ENCODE assay signal across 8 cellular contexts in genomic region chrX:41337140-41337539, GRCh38. TPM values are rescaled to one million over a fixed set of nuclear protein-coding genes. Genes with fewer than 3 reads are reported as not detected.
DNase-seq lines count a peak whose midpoint lies in the region; ATAC-seq and TF ChIP-seq lines count a peak whose summit lies in the region.

No MANE protein-coding gene starts in this region.

- peak overlapping the region; percentile 69 for H3K27ac Mint-ChIP-seq in CD8-positive, alpha-beta T cell

- peaks cover 45% of the 10 kb centered on the region for H3K4me1 Mint-ChIP-seq in CD8-positive, alpha-beta T cell (ENCODE audit: low read depth)

- no peak for TF ChIP-seq CTCF in CD8-positive, alpha-beta T cell (IDR thresholded peaks at IDR 0.05)
- TF ChIP-seq CTCF in neural cell (IDR thresholded peaks at IDR 0.05; ENCODE audit: poor library complexity, severe bottlenecking): no peak

- H3K36me3 Mint-ChIP-seq in CD8-positive, alpha-beta T cell: peaks cover 73% of the 10 kb centered on the region

- H3K27me3 Mint-ChIP-seq in CD8-positive, alpha-beta T cell (ENCODE audit: low read depth): no peaks in the 10 kb centered on the region

- H3F3A ChIP-seq in neural cell (ENCODE audit: insufficient read depth, low read length, poor library complexity, severe bottlenecking): no peaks in the 10 kb centered on the region

- peak overlapping the region; percentile 93 for H3K4me3 ChIP-seq in CD8-positive, alpha-beta T cell (ENCODE audit: low read depth, low read length)
- peak overlapping the region; percentile 86 to 88 for H3K4me3 ChIP-seq in duodenal mucosa (ENCODE audit: low read depth in 1 of 2, low read length in 2 of 2)
- peak overlapping the region; percentile 82 for H3K4me3 ChIP-seq in neural cell (ENCODE audit: low read length)

- H3K79me2 ChIP-seq in neural cell (replicated peaks; ENCODE audit: insufficient read depth, low read length): peaks cover 70% of the 10 kb centered on the region

- H3K27me3 ChIP-seq in CD8-positive, alpha-beta T cell (ENCODE audit: insufficient read depth, low read length): no peaks in the 10 kb centered on the region
- H3K27me3 ChIP-seq in duodenal mucosa (ENCODE audit: control insufficient read depth in 1 of 2, insufficient read depth in 2 of 2, low read length in 2 of 2) (no peaks in the 10 kb centered on the region), neural cell (ENCODE audit: insufficient read depth, low read depth, low read length) (no peaks in the 10 kb centered on the region)

- H3K4me3 Mint-ChIP-seq in CD8-positive, alpha-beta T cell: peak overlapping the region; percentile 95

- POLR2A ChIA-PET in CD8-positive, alpha-beta T cell (lab: Charles Lee): no interaction called here

- TF ChIP-seq EP300 in neural cell (conservative IDR thresholded peaks at IDR 0.05; ENCODE audit: poor library complexity, severe bottlenecking): no peak

- peaks cover 32% of the 10 kb centered on the region for H4K20me1 ChIP-seq in neural cell (ENCODE audit: insufficient read depth)

- ATAC-seq in CD8-positive, alpha-beta T cell: no peak
- no peak for ATAC-seq in HG03135 (IDR thresholded peaks at IDR 0.05; ENCODE audit: unreplicated experiment)
- ATAC-seq in GM21825 (IDR thresholded peaks at IDR 0.05; ENCODE audit: unreplicated experiment): no peak

- peak overlapping the region; percentile 48 for H3K4me2 ChIP-seq in neural cell (ENCODE audit: low read length)

- no peak overlapping the region for H2AFZ ChIP-seq in neural cell (ENCODE audit: low read depth, low read length)

- no peaks in the 10 kb centered on the region for H3K9me3 Mint-ChIP-seq in CD8-positive, alpha-beta T cell

- H3K27ac ChIP-seq in CD8-positive, alpha-beta T cell (ENCODE audit: low read depth, low read length): no peak overlapping the region
- no peak overlapping the region for H3K27ac ChIP-seq in duodenal mucosa (ENCODE audit: low read depth, low read length)
- H3K27ac ChIP-seq in neural cell (ENCODE audit: low read length): no peak overlapping the region

- CTCF ChIA-PET in CD8-positive, alpha-beta T cell (lab: Charles Lee): interaction anchor here (1.2 kb wide), 1 partner anchor 62 kb away, joined by 3 read pairs; no protein-coding TSS in a partner anchor

- H3K9ac ChIP-seq in duodenal mucosa (ENCODE audit: low read depth in 1 of 2, low read length in 2 of 2): peak overlapping the region in 1 of 2 donors; percentile 25
- H3K9ac ChIP-seq in neural cell (ENCODE audit: low read length): no peak overlapping the region

- H3K36me3 ChIP-seq in CD8-positive, alpha-beta T cell (ENCODE audit: insufficient read depth, low read length): peaks cover 15% of the 10 kb centered on the region
- peaks cover 18 to 20% of the 10 kb centered on the region in 2 donors for H3K36me3 ChIP-seq in duodenal mucosa (ENCODE audit: control insufficient read depth in 1 of 2, insufficient read depth in 2 of 2, low read length in 2 of 2)
- H3K36me3 ChIP-seq in neural cell (ENCODE audit: insufficient read depth, low read length): no peaks in the 10 kb centered on the region

- no peaks in the 10 kb centered on the region for H3K9me3 ChIP-seq in CD8-positive, alpha-beta T cell (ENCODE audit: low read length)
- H3K9me3 ChIP-seq in duodenal mucosa (ENCODE audit: control insufficient read depth in 1 of 2, low read length in 2 of 2) (no peaks in the 10 kb centered on the region), neural cell (ENCODE audit: low read length) (no peaks in the 10 kb centered on the region)

- H3K9me2 ChIP-seq in neural cell (ENCODE audit: insufficient read depth, low read length): no peaks in the 10 kb centered on the region

- DNase-seq in CD8-positive, alpha-beta T cell: no peak
- peak; percentile 18 for DNase-seq in NAMALWA (ENCODE audit: low spot score)
- no peak for DNase-seq in DMS153 (lab: John Stamatoyannopoulos, UW)
- DNase-seq in iPS-NIHi7 (ENCODE audit: extremely low spot score): no peak

- H3K4me1 ChIP-seq in CD8-positive, alpha-beta T cell (ENCODE audit: insufficient read depth, low read length): peaks cover 23% of the 10 kb centered on the region
- peaks cover 4 to 10% of the 10 kb centered on the region in 2 donors for H3K4me1 ChIP-seq in duodenal mucosa (ENCODE audit: control insufficient read depth in 1 of 2, insufficient read depth in 2 of 2, low read length in 2 of 2)

- intact Hi-C loops in CD8-positive, alpha-beta T cell (cut with DNase I, micrococcal nuclease): loop anchor here in 1 of 2 experiments (10.0 kb wide), 1 partner anchor 692 kb away; the partner anchor contains the start of gene CXorf38

- TF ChIP-seq RAD21 in neural cell (conservative IDR thresholded peaks at IDR 0.05): no peak

TF ChIP-seq in neural cell, 6 proteins besides CTCF, POLR2A, EP300 and RAD21:
- no peak for TF ChIP-seq MXI1 (conservative IDR thresholded peaks at IDR 0.05; ENCODE audit: poor library complexity, severe bottlenecking)
- TF ChIP-seq EZH2 (IDR thresholded peaks at IDR 0.05; ENCODE audit: borderline replicate concordance, insufficient read depth, low read length, poor library complexity, severe bottlenecking): no peak
- TF ChIP-seq POLR2AphosphoS5 (IDR thresholded peaks at IDR 0.05): no peak
- no peak for TF ChIP-seq TAF1 (IDR thresholded peaks at IDR 0.05; ENCODE audit: low read depth)

RNA-seq across cellular contexts. Expression of gene DDX3X, which starts 3.2 kb away (rescaled TPM):
- 100 to 1,000 TPM; 643 to 648 TPM for total RNA-seq in CD8-positive, alpha-beta T cell
- polyA plus RNA-seq in neural cell: 165 TPM in 2 replicates
- polyA minus RNA-seq in neural cell: 319 and 366 TPM in 2 replicates
